In genomic region chr19:50978772-50979390, GRCh38 we compare ENCODE assay signal across 1 cellular context.
TF ChIP-seq lines count a peak whose summit lies in the region.

No MANE protein-coding gene starts in this region.

TF ChIP-seq in GM23338, 12 proteins besides CTCF, POLR2A, EP300 and RAD21:
- no peak for TF ChIP-seq CREB1 (CRISPR knock-in tag; IDR thresholded peaks at IDR 0.05; ENCODE audit: low read depth)
- TF ChIP-seq EZH2 (IDR thresholded peaks at IDR 0.05; ENCODE audit: low read depth, unreplicated experiment), result no peak
- no peak for TF ChIP-seq ZNF331 (CRISPR knock-in tag; IDR thresholded peaks at IDR 0.05; ENCODE audit: low read depth)
- TF ChIP-seq ETS1 (IDR thresholded peaks at IDR 0.05), result no peak
- TF ChIP-seq EZH2phosphoT487 (IDR thresholded peaks at IDR 0.05; ENCODE audit: unreplicated experiment), result no peak
- TF ChIP-seq, protein P1, sequence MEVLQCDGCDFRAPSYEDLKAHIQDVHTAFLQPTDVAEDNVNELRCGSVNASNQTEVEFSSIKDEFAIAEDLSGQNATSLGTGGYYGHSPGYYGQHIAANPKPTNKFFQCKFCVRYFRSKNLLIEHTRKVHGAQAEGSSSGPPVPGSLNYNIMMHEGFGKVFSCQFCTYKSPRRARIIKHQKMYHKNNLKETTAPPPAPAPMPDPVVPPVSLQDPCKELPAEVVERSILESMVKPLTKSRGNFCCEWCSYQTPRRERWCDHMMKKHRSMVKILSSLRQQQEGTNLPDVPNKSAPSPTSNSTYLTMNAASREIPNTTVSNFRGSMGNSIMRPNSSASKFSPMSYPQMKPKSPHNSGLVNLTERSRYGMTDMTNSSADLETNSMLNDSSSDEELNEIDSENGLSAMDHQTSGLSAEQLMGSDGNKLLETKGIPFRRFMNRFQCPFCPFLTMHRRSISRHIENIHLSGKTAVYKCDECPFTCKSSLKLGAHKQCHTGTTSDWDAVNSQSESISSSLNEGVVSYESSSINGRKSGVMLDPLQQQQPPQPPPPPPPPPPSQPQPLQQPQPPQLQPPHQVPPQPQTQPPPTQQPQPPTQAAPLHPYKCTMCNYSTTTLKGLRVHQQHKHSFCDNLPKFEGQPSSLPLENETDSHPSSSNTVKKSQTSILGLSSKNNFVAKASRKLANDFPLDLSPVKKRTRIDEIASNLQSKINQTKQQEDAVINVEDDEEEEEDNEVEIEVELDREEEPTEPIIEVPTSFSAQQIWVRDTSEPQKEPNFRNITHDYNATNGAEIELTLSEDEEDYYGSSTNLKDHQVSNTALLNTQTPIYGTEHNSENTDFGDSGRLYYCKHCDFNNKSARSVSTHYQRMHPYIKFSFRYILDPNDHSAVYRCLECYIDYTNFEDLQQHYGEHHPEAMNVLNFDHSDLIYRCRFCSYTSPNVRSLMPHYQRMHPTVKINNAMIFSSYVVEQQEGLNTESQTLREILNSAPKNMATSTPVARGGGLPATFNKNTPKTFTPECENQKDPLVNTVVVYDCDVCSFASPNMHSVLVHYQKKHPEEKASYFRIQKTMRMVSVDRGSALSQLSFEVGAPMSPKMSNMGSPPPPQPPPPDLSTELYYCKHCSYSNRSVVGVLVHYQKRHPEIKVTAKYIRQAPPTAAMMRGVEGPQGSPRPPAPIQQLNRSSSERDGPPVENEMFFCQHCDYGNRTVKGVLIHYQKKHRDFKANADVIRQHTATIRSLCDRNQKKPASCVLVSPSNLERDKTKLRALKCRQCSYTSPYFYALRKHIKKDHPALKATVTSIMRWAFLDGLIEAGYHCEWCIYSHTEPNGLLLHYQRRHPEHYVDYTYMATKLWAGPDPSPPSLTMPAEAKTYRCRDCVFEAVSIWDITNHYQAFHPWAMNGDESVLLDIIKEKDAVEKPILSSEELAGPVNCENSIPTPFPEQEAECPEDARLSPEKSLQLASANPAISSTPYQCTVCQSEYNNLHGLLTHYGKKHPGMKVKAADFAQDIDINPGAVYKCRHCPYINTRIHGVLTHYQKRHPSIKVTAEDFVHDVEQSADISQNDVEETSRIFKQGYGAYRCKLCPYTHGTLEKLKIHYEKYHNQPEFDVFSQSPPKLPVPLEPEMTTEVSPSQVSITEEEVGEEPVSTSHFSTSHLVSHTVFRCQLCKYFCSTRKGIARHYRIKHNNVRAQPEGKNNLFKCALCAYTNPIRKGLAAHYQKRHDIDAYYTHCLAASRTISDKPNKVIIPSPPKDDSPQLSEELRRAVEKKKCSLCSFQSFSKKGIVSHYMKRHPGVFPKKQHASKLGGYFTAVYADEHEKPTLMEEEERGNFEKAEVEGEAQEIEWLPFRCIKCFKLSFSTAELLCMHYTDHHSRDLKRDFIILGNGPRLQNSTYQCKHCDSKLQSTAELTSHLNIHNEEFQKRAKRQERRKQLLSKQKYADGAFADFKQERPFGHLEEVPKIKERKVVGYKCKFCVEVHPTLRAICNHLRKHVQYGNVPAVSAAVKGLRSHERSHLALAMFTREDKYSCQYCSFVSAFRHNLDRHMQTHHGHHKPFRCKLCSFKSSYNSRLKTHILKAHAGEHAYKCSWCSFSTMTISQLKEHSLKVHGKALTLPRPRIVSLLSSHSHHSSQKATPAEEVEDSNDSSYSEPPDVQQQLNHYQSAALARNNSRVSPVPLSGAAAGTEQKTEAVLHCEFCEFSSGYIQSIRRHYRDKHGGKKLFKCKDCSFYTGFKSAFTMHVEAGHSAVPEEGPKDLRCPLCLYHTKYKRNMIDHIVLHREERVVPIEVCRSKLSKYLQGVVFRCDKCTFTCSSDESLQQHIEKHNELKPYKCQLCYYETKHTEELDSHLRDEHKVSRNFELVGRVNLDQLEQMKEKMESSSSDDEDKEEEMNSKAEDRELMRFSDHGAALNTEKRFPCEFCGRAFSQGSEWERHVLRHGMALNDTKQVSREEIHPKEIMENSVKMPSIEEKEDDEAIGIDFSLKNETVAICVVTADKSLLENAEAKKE (CRISPR knock-in tag; IDR thresholded peaks at IDR 0.05), result no peak
- TF ChIP-seq JUNB (IDR thresholded peaks at IDR 0.05; ENCODE audit: unreplicated experiment), result no peak
- TF ChIP-seq NANOG (IDR thresholded peaks at IDR 0.05; ENCODE audit: borderline replicate concordance), result no peak
- TF ChIP-seq STAT1 (IDR thresholded peaks at IDR 0.05; ENCODE audit: unreplicated experiment), result no peak
